Comparison of ENCODE assay signal across 13 cellular contexts in the genomic region with DNA sequence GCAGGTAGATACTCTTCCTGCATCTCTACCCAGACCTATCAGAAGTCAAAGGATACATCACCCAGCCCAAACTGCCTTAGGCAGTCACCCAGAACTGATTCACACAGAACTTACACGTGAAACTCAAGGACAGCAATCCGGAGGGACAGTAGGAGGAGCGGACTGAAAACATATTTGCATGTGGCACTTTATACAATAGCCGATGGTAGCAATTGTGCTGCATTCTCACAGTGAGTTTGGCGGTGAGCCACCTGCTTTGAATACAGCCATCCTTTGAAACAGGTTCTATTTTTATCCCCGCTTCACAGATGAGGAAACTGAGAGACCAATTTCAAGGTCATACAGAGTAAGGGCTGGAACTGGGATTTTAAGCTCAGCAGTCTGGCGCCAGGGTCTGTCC.
DNase-seq lines count a peak whose midpoint lies in the region; ATAC-seq lines count a peak whose summit lies in the region.
"Had no signal": no experiment of that assay in that cellular context is flagged by ENCODE, and none has a peak within 500 bp of the region (broad histone marks: within the 10 kb centered on the region; RNA-seq: fewer than 3 reads in every experiment).

No MANE protein-coding gene starts in this region.

- intact Hi-C loops in sciatic nerve (cut with DNase I), result loop anchor here (5.0 kb wide), 1 partner anchor 1468 kb away; no protein-coding TSS in a partner anchor

- ATAC-seq in GM19351 (IDR thresholded peaks at IDR 0.05; ENCODE audit: unreplicated experiment), result peak; percentile 76
- peak; percentile 80 for ATAC-seq in HG03060 (IDR thresholded peaks at IDR 0.05; ENCODE audit: low read depth, unreplicated experiment)
- peak; percentile 12 for ATAC-seq in sciatic nerve
- no peak for ATAC-seq in HG02970 (IDR thresholded peaks at IDR 0.05; ENCODE audit: low FRiP score, unreplicated experiment)

- DNase-seq in NCI-H345 treated with DMSO at 0.1 percent for 48 hours (lab: John Stamatoyannopoulos, UW; ENCODE audit: unreplicated experiment) (peak; percentile 18), sciatic nerve (ENCODE audit: low spot score) (no peak), iPS-NIHi7 (ENCODE audit: extremely low spot score) (no peak)
- DNase-seq in effector CD8-positive, alpha-beta T cell (lab: John Stamatoyannopoulos, UW), result no peak
- DNase-seq in activated CD4-positive, alpha-beta T cell treated with anti-CD3 and anti-CD28 coated beads, Interleukin-2, amount 50 U/mL, for 48 hours, result no peak
- DNase-seq: activated B cell treated with CpG ODN at 0.5 μM for 24 hours, activated T-cell treated with anti-CD3 and anti-CD28 coated beads for 4 hours, cortex of kidney, mammary epithelial cell, NCI-H1694 treated with DMSO at 0.1 percent for 48 hours had no signal
